ENCODE assay signal across 19 cellular contexts in genomic region chr1:171595324-171595723, GRCh38. TPM values are rescaled to one million over a fixed set of nuclear protein-coding genes. Genes with fewer than 3 reads are reported as not detected.
DNase-seq lines count a peak whose midpoint lies in the region; ATAC-seq and TF ChIP-seq lines count a peak whose summit lies in the region.
"Had no signal": no experiment of that assay in that cellular context is flagged by ENCODE, and none has a peak within 500 bp of the region (broad histone marks: within the 10 kb centered on the region; RNA-seq: fewer than 3 reads in every experiment).

No MANE protein-coding gene starts in this region.

- H3K4me1 ChIP-seq in left ventricle myocardium inferior = no peaks in the 10 kb centered on the region

- intact Hi-C loops in left ventricle myocardium superior (cut with micrococcal nuclease) = no loop called here
- intact Hi-C loops in left ventricle myocardium inferior (cut with micrococcal nuclease) = no loop called here

- peak; percentile 45 for ATAC-seq in left ventricle myocardium superior
- no peak for ATAC-seq in HG03439 (IDR thresholded peaks at IDR 0.05; ENCODE audit: unreplicated experiment)

- no peaks in the 10 kb centered on the region for H3K9me3 ChIP-seq in left ventricle myocardium inferior (replicated peaks)

- no peak overlapping the region for H3K27ac ChIP-seq in left ventricle myocardium inferior (replicated peaks)
- H3K27ac ChIP-seq: hepatocyte had no signal

- H3K4me3 ChIP-seq in left ventricle myocardium inferior = no peak overlapping the region
- H3K4me3 ChIP-seq: hepatocyte had no signal

- no peak for DNase-seq in left ventricle myocardium superior
- no peak for DNase-seq in left ventricle myocardium inferior
- peak; percentile 24 for DNase-seq in astrocyte of the hippocampus (ENCODE audit: low read depth, low spot score)
- peak; percentile 26 for DNase-seq in left kidney (ENCODE audit: low read depth, low spot score)
- no peak for DNase-seq in SHP77 treated with DMSO at 0.1 percent for 48 hours (lab: John Stamatoyannopoulos, UW)
- DNase-seq in NCI-H82 treated with DMSO at 0.1 percent for 48 hours (lab: John Stamatoyannopoulos, UW; ENCODE audit: unreplicated experiment) = no peak
- DNase-seq in activated effector memory CD4-positive, alpha-beta T cell treated with anti-CD3 and anti-CD28 coated beads, Interleukin-2, amount 50 U/mL, for 16 hours = no peak
- DNase-seq: ACHN, endodermal cell, NCI-H1930, small intestine, substantia nigra, T-helper 9 cell had no signal

- peaks cover 39% of the 10 kb centered on the region for H3K36me3 ChIP-seq in left ventricle myocardium inferior

- TF ChIP-seq CTCF in left ventricle myocardium inferior (IDR thresholded peaks at IDR 0.05; ENCODE audit: borderline replicate concordance) = no peak

- no peaks in the 10 kb centered on the region for H3K27me3 ChIP-seq in left ventricle myocardium inferior (ENCODE audit: low read depth)
- H3K27me3 ChIP-seq: hepatocyte had no signal

RNA-seq across cellular contexts. Expression of gene MYOCOS, which starts 26.7 kb away (rescaled TPM):
- total RNA-seq in left ventricle myocardium superior (not detected), left ventricle myocardium inferior (not detected)
- total RNA-seq: bronchial epithelial cell, endodermal cell, H4, hepatocyte, lower leg skin had no signal

RNA-seq across cellular contexts. Expression of gene MYOC, which starts 57.2 kb away (rescaled TPM):
- total RNA-seq in left ventricle myocardium superior (8.3 TPM), left ventricle myocardium inferior (1.0 TPM)
- total RNA-seq: activated T-helper 2 cell treated with anti-CD3 and anti-CD28 coated beads, Interferon-gamma antibody, Interleukin-2, Interleukin-4, amounts not matched to agents 10 μg/mL and 5 μg/mL and 100 μg/mL, durations not matched to agents 14 hours and 24 hours and 36 hours; bronchial epithelial cell; endodermal cell; H4; hepatocyte had no signal

Comparison
In these comparisons a context has a peak if more than half of its experiments do, and no peak if none do; other contexts are left out.
1. DNase-seq: peak in astrocyte of the hippocampus (single experiment) and left kidney (single experiment); none in left ventricle myocardium superior (single experiment), left ventricle myocardium inferior (single experiment), SHP77 treated with DMSO at 0.1 percent for 48 hours (single experiment), NCI-H82 treated with DMSO at 0.1 percent for 48 hours (single experiment) and activated effector memory CD4-positive, alpha-beta T cell treated with anti-CD3 and anti-CD28 coated beads, Interleukin-2, amount 50 U/mL, for 16 hours (single experiment).